Comparison of ENCODE assay signal across 24 cellular contexts in genomic region chr20:17427646-17428045, GRCh38.
A peak's percentile ranks its signal among the peaks of the same experiment; 100 is the strongest.
DNase-seq lines count a peak whose midpoint lies in the region; ATAC-seq, FAIRE-seq and TF ChIP-seq lines count a peak whose summit lies in the region.
"Had no signal": no experiment of that assay in that cellular context is flagged by ENCODE, and none has a peak within 500 bp of the region (broad histone marks: within the 10 kb centered on the region; RNA-seq: fewer than 3 reads in every experiment).

No MANE protein-coding gene starts in this region.

- TF ChIP-seq CTCF in RWPE1 (conservative IDR thresholded peaks at IDR 0.05; ENCODE audit: low read depth) (no peak), bronchial epithelial cell (IDR thresholded peaks at IDR 0.05; ENCODE audit: insufficient read depth, low read length, severe bottlenecking) (no peak)

- POLR2A ChIA-PET in RWPE1 (lab: Yijun Ruan, JAX; ENCODE audit: low non-redundant PET), result no interaction called here

- H3K36me3 ChIP-seq in bronchial epithelial cell (ENCODE audit: control insufficient read depth, insufficient read depth, low read length), result no peaks in the 10 kb centered on the region
- H3K36me3 ChIP-seq: BE2C had no signal

- peaks cover 2% of the 10 kb centered on the region for H3K27me3 ChIP-seq in bronchial epithelial cell (ENCODE audit: control insufficient read depth, insufficient read depth, low read length)

- H3K27ac ChIP-seq in RWPE1, result no peak overlapping the region
- peak overlapping the region; percentile 79 for H3K27ac ChIP-seq in temporal lobe (ENCODE audit: low read depth, low read length)

- FAIRE-seq in bronchial epithelial cell (lab: Jason Lieb, UNC), result no peak
- FAIRE-seq: GM18507 had no signal

- ATAC-seq in HG02970 (IDR thresholded peaks at IDR 0.05; ENCODE audit: low FRiP score, unreplicated experiment), result no peak
- ATAC-seq: HCT116, PC-3, Right ventricle myocardium inferior had no signal

- CTCF ChIA-PET in RWPE1 (lab: Yijun Ruan, JAX), result interaction anchor here (9.5 kb wide), 1 partner anchor 625 kb away, joined by 123 read pairs; no protein-coding TSS in a partner anchor

- no peak overlapping the region for H3K4me3 ChIP-seq in bronchial epithelial cell (ENCODE audit: low read depth, low read length)

- peak; percentile 3 for DNase-seq in NCI-H1105 treated with DMSO at 0.1 percent for 48 hours (lab: John Stamatoyannopoulos, UW)
- no peak for DNase-seq in NCI-H1105 (lab: John Stamatoyannopoulos, UW)
- DNase-seq in RWPE1 (ENCODE audit: low spot score), result peak; percentile 42
- DNase-seq in bronchial epithelial cell (ENCODE audit: low read depth), result peak; percentile 77
- no peak for DNase-seq in SIG-M5 (lab: John Stamatoyannopoulos, UW)
- no peak for DNase-seq in T-helper 1 cell
- DNase-seq: 8988T, ACHN, BE2C, Calu3, IMR-90, KG1, MM.1S, NCI-H1417 treated with DMSO at 0.1 percent for 48 hours, NCI-H1694 treated with DMSO at 0.1 percent for 48 hours, NCI-H2081, NCI-H524, NCI-H774, PC-3 had no signal

Comparison
In these comparisons a context has a peak if more than half of its experiments do, and no peak if none do; other contexts are left out.
1. DNase-seq: peak in NCI-H1105 treated with DMSO at 0.1 percent for 48 hours (single experiment), RWPE1 (single experiment) and bronchial epithelial cell (single experiment); none in NCI-H1105 (single experiment), SIG-M5 (single experiment) and T-helper 1 cell (0 of 5).